ENCODE assay signal across 2 cellular contexts in genomic region chr22:31481129-31481528, GRCh38.
TF ChIP-seq lines count a peak whose summit lies in the region.

No MANE protein-coding gene starts in this region.

TF ChIP-seq in WTC11, 78 proteins besides CTCF, POLR2A, EP300 and RAD21 (continued from another document):
- TF ChIP-seq ZBTB21 (CRISPR knock-in tag; IDR thresholded peaks at IDR 0.05; ENCODE audit: borderline replicate concordance) (no peak), ZSCAN18 (CRISPR knock-in tag; IDR thresholded peaks at IDR 0.05) (no peak), MAX (CRISPR knock-in tag; IDR thresholded peaks at IDR 0.05) (no peak), ATF2 (CRISPR knock-in tag; IDR thresholded peaks at IDR 0.05; ENCODE audit: borderline replicate concordance, low read depth) (no peak)

TF ChIP-seq in K562, 482 proteins besides CTCF, POLR2A, EP300 and RAD21:
- no peak for TF ChIP-seq E2F5 (CRISPR knock-in tag; IDR thresholded peaks at IDR 0.05)
- TF ChIP-seq ZNF121 (CRISPR knock-in tag; conservative IDR thresholded peaks at IDR 0.05) = peak; percentile 68; the same call in 1 of the 2 replicates
